2 cellular contexts compared by ENCODE assay signal in genomic region chr1:234528073-234528865, GRCh38.
TF ChIP-seq lines count a peak whose summit lies in the region.

No MANE protein-coding gene starts in this region.

TF ChIP-seq in liver, 16 proteins besides CTCF, POLR2A, EP300 and RAD21:
- TF ChIP-seq NR2F2 (IDR thresholded peaks at IDR 0.05) (peak; percentile 68), SP1 (IDR thresholded peaks at IDR 0.05) (no peak), YY1 (IDR thresholded peaks at IDR 0.05) (peak; percentile 62)

TF ChIP-seq in HepG2, 621 proteins besides CTCF, POLR2A, EP300 and RAD21:
- TF ChIP-seq ZHX2 (IDR thresholded peaks at IDR 0.05; ENCODE audit: low read depth) (no peak), ZHX2 (CRISPR knock-in tag; IDR thresholded peaks at IDR 0.05; ENCODE audit: borderline replicate concordance) (no peak)
